ENCODE assay signal across 1 cellular context in genomic region chr2:222319576-222320440, GRCh38.
A peak's percentile ranks its signal among the peaks of the same experiment; 100 is the strongest.
TF ChIP-seq lines count a peak whose summit lies in the region.

No MANE protein-coding gene starts in this region.

TF ChIP-seq in HepG2, 621 proteins besides CTCF, POLR2A, EP300 and RAD21 (continued from another document):
- TF ChIP-seq SMARCE1 (IDR thresholded peaks at IDR 0.05; ENCODE audit: borderline replicate concordance) (no peak), TSC22D2 (CRISPR knock-in tag; IDR thresholded peaks at IDR 0.05; ENCODE audit: borderline replicate concordance) (no peak), YEATS4 (CRISPR knock-in tag; IDR thresholded peaks at IDR 0.05; ENCODE audit: borderline replicate concordance) (no peak; the same call in 1 of the 2 replicates), ZNF558 (CRISPR knock-in tag; IDR thresholded peaks at IDR 0.05; ENCODE audit: borderline replicate concordance) (0 out of 2 replicates have a peak, but pooled peaks have one; percentile 23), ZNF354B (CRISPR knock-in tag; IDR thresholded peaks at IDR 0.05) (no peak), CBFB (CRISPR knock-in tag; IDR thresholded peaks at IDR 0.05) (0 out of 2 replicates have a peak, but pooled peaks have one; percentile 29), ARNT2 (CRISPR knock-in tag; IDR thresholded peaks at IDR 0.05; ENCODE audit: low read depth) (no peak)
